In the genomic region with DNA sequence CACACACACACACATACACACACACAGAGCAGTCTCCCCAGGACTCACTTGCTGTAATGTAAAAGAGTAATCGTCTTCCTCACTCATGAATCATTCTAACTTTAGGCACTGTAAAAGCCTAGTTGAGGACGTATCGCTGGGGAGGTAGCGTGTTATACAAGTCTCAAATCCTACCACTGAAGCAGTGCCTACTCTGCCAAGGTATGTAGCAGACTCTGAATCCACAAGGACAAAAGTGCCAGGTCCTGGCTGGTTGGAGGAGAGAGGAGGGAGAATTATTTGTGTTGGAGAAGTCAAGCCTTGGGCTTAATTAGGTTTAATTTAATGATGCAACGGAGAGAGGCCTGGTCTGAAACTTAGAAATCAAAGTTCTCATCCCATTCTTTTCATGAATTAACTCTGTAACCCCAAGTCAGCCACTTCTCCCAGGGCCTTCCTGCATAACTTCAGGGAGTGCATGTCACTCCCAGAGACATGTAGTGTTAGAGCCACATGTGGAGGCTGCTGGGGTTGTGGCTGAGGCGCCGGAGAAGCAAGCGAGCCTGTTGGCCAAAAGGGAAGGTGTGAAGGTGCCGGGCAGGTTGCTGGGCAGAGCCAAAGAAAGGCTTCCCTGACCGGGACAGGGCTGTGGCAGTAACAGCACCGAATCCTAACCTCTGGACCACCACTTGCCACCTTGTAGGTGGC, we compare ENCODE assay signal across 2 cellular contexts.
TF ChIP-seq lines count a peak whose summit lies in the region.

No MANE protein-coding gene starts in this region.

TF ChIP-seq in H1, 55 proteins besides CTCF, POLR2A, EP300 and RAD21:
- no peak for TF ChIP-seq PHF8 (conservative IDR thresholded peaks at IDR 0.05; ENCODE audit: low read depth, low read length)
- TF ChIP-seq, protein P1, sequence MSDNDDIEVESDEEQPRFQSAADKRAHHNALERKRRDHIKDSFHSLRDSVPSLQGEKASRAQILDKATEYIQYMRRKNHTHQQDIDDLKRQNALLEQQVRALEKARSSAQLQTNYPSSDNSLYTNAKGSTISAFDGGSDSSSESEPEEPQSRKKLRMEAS (IDR thresholded peaks at IDR 0.05) = peak; percentile 58
- TF ChIP-seq, protein P2, sequence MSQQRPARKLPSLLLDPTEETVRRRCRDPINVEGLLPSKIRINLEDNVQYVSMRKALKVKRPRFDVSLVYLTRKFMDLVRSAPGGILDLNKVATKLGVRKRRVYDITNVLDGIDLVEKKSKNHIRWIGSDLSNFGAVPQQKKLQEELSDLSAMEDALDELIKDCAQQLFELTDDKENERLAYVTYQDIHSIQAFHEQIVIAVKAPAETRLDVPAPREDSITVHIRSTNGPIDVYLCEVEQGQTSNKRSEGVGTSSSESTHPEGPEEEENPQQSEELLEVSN (IDR thresholded peaks at IDR 0.05) = peak; percentile 59
TF ChIP-seq in H1: peak in this region for 2.

TF ChIP-seq in SK-N-SH treated with all-trans-retinoic acid at 6 μM for 48 hours, 23 proteins besides CTCF, POLR2A, EP300 and RAD21:
- TF ChIP-seq, protein P3, sequence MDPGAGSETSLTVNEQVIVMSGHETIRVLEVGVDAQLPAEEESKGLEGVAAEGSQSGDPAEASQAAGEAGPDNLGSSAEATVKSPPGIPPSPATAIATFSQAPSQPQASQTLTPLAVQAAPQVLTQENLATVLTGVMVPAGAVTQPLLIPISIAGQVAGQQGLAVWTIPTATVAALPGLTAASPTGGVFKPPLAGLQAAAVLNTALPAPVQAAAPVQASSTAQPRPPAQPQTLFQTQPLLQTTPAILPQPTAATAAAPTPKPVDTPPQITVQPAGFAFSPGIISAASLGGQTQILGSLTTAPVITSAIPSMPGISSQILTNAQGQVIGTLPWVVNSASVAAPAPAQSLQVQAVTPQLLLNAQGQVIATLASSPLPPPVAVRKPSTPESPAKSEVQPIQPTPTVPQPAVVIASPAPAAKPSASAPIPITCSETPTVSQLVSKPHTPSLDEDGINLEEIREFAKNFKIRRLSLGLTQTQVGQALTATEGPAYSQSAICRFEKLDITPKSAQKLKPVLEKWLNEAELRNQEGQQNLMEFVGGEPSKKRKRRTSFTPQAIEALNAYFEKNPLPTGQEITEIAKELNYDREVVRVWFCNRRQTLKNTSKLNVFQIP (CRISPR knock-in tag; IDR thresholded peaks at IDR 0.05; ENCODE audit: borderline replicate concordance, low read depth) = no peak
- TF ChIP-seq ZC3H10 (CRISPR knock-in tag; IDR thresholded peaks at IDR 0.05) (no peak), BACH2 (CRISPR knock-in tag; IDR thresholded peaks at IDR 0.05; ENCODE audit: borderline replicate concordance) (no peak), ISL1 (CRISPR knock-in tag; IDR thresholded peaks at IDR 0.05) (no peak), PPARA (CRISPR knock-in tag; IDR thresholded peaks at IDR 0.05; ENCODE audit: borderline replicate concordance) (no peak), ZNF8 (CRISPR knock-in tag; IDR thresholded peaks at IDR 0.05) (no peak), SNAI2 (CRISPR knock-in tag; IDR thresholded peaks at IDR 0.05) (no peak), TCF4 (CRISPR knock-in tag; IDR thresholded peaks at IDR 0.05; ENCODE audit: borderline replicate concordance) (no peak), GLIS3 (CRISPR knock-in tag; IDR thresholded peaks at IDR 0.05) (no peak), TOX (CRISPR knock-in tag; IDR thresholded peaks at IDR 0.05; ENCODE audit: borderline replicate concordance) (no peak), RARB (CRISPR knock-in tag; IDR thresholded peaks at IDR 0.05) (no peak), CSDC2 (CRISPR knock-in tag; IDR thresholded peaks at IDR 0.05) (no peak), ARNTL (CRISPR knock-in tag; IDR thresholded peaks at IDR 0.05; ENCODE audit: borderline replicate concordance, low read depth) (no peak)
